In genomic region chr14:93041830-93042229, GRCh38 we compare ENCODE assay signal across 16 cellular contexts.
DNase-seq lines count a peak whose midpoint lies in the region; ATAC-seq and TF ChIP-seq lines count a peak whose summit lies in the region.
"Had no signal": no experiment of that assay in that cellular context is flagged by ENCODE, and none has a peak within 500 bp of the region (broad histone marks: within the 10 kb centered on the region; RNA-seq: fewer than 3 reads in every experiment).

No MANE protein-coding gene starts in this region.

- no peak for TF ChIP-seq CTCF in ascending aorta (IDR thresholded peaks at IDR 0.05)
- no peak for TF ChIP-seq CTCF in vagina (IDR thresholded peaks at IDR 0.05)

- H3K4me3 ChIP-seq in right cardiac atrium (ENCODE audit: low read length): no peak overlapping the region
- no peak overlapping the region for H3K4me3 ChIP-seq in ascending aorta
- no peak overlapping the region for H3K4me3 ChIP-seq in muscle layer of colon (ENCODE audit: low read depth in 1 of 2, low read length in 2 of 2)
- H3K4me3 ChIP-seq in vagina: no peak overlapping the region
- H3K4me3 ChIP-seq: adrenal gland, HAP-1 had no signal

- DNase-seq in right cardiac atrium: peak in 1 of 3 donors; percentile 5
- DNase-seq in Right ventricle myocardium superior: no peak
- no peak for DNase-seq in ascending aorta (ENCODE audit: low spot score in 2 of 2)
- no peak for DNase-seq in vagina (ENCODE audit: extremely low spot score in 2 of 2)
- DNase-seq in activated CD8-positive, alpha-beta memory T cell treated with anti-CD3 and anti-CD28 coated beads, Interleukin-2, amount 50 U/mL, for 4 hours: no peak
- DNase-seq: activated CD8-positive, alpha-beta memory T cell treated with anti-CD3 and anti-CD28 coated beads, Interleukin-2, amount 10 ng/mL, durations not matched to agents 7 days and 5 days; adrenal gland; AML-193; NCI-H1092; NCI-H446; RPMI8226 had no signal

- H3K36me3 ChIP-seq in ascending aorta (no peaks in the 10 kb centered on the region), muscle layer of colon (ENCODE audit: insufficient read depth, low read length) (no peaks in the 10 kb centered on the region), vagina (no peaks in the 10 kb centered on the region)
- H3K36me3 ChIP-seq: adrenal gland, HAP-1 had no signal

- ATAC-seq in right cardiac atrium (no peak), Right ventricle myocardium superior (ENCODE audit: poor library complexity) (no peak), HG03520 (IDR thresholded peaks at IDR 0.05; ENCODE audit: unreplicated experiment) (no peak), GM19395 (IDR thresholded peaks at IDR 0.05; ENCODE audit: unreplicated experiment) (no peak)
- ATAC-seq: activated CD8-positive, alpha-beta memory T cell treated with anti-CD3 and anti-CD28 coated beads, Interleukin-2, amount 10 ng/mL, durations not matched to agents 7 days and 5 days; left lobe of liver had no signal

- no peak overlapping the region for H3K9ac ChIP-seq in muscle layer of colon (ENCODE audit: low read length)

- TF ChIP-seq POLR2A in vagina (IDR thresholded peaks at IDR 0.05): no peak

- H3K27me3 ChIP-seq in right cardiac atrium (ENCODE audit: control insufficient read depth, insufficient read depth): no peaks in the 10 kb centered on the region
- no peaks in the 10 kb centered on the region for H3K27me3 ChIP-seq in ascending aorta
- H3K27me3 ChIP-seq in muscle layer of colon (ENCODE audit: control insufficient read depth in 1 of 2, insufficient read depth in 2 of 2, low read length in 2 of 2): no peaks in the 10 kb centered on the region
- no peaks in the 10 kb centered on the region for H3K27me3 ChIP-seq in vagina
- H3K27me3 ChIP-seq: adrenal gland had no signal

- 86% methylated on average over 3 of the region's 3 CpGs for WGBS in right cardiac atrium

- H3K9me3 ChIP-seq in right cardiac atrium (ENCODE audit: control insufficient read depth, low read length) (no peaks in the 10 kb centered on the region), ascending aorta (no peaks in the 10 kb centered on the region), muscle layer of colon (ENCODE audit: low read length) (no peaks in the 10 kb centered on the region), vagina (no peaks in the 10 kb centered on the region)
- H3K9me3 ChIP-seq: adrenal gland, HAP-1 had no signal

- H3K27ac ChIP-seq in right cardiac atrium (ENCODE audit: low read length) (peak overlapping the region; percentile 93), ascending aorta (peak overlapping the region; percentile 85 to 90), muscle layer of colon (ENCODE audit: low read depth, low read length) (peak overlapping the region; percentile 57), vagina (peak overlapping the region; percentile 68)

- intact Hi-C loops in right cardiac atrium (cut with DNase I) (no loop called here), Right ventricle myocardium superior (cut with DNase I) (loop anchor here (5.0 kb wide), 1 partner anchor 70 kb away; no protein-coding TSS in a partner anchor), ascending aorta (cut with DNase I) (loop anchor here (2.0 to 5.0 kb wide), 4 partner anchors 35 to 140 kb away; partner anchors contain the start of gene MOAP1), vagina (cut with DNase I) (loop anchor here (10.0 kb wide), 1 partner anchor 73 kb away; the partner anchor contains the start of gene ITPK1)

- H3K4me1 ChIP-seq in right cardiac atrium (ENCODE audit: control insufficient read depth, insufficient read depth, low read length) (peaks cover 35% of the 10 kb centered on the region), ascending aorta (peaks cover 18 to 57% of the 10 kb centered on the region in 2 donors), muscle layer of colon (ENCODE audit: insufficient read depth, low read length) (peaks cover 63% of the 10 kb centered on the region), vagina (peaks cover 81% of the 10 kb centered on the region)

Comparison
In these comparisons a context has a peak if more than half of its experiments do, and no peak if none do; other contexts are left out.
1. intact Hi-C loops: an anchor here in Right ventricle myocardium superior (5.0 kb wide), ascending aorta (2.0 to 5.0 kb wide) and vagina (10.0 kb wide); none called in right cardiac atrium.